ENCODE assay signal across 27 cellular contexts in the genomic region with DNA sequence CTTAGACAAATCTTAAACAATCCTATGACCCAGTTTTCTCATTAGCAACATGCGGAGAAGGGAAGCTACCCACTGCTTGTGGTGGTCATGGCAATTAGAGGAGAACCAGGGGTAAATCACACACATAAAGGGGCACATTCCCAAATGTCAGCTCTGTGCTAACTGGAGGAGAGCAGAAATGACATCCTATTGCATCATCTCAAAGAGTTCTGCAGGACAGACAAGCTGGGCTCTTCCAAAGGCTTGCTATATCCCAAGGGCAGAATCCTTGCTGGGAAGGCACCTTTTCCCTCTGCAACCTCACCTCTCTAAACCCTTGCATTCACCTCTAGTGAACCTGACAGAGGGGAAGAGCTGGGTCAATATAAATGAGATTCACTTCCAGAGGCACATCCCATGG.
"Had no signal": no experiment of that assay in that cellular context is flagged by ENCODE, and none has a peak within 500 bp of the region (broad histone marks: within the 10 kb centered on the region; RNA-seq: fewer than 3 reads in every experiment).

No MANE protein-coding gene starts in this region.

- H3K9me3 ChIP-seq: SJSA1 had no signal

- H3K4me3 Mint-ChIP-seq: activated B cell treated with CpG ODN at 0.5 μM for 24 hours; activated CD4-positive, alpha-beta T cell treated with anti-CD3 and anti-CD28 coated beads, Interleukin-2, amount 10 ng/mL, durations not matched to agents 24 days and 14 days; activated naive CD8-positive, alpha-beta T cell treated with anti-CD3 and anti-CD28 coated beads, Interleukin-2, amount 50 U/mL, for 24 hours; activated T-cell treated with anti-CD3 and anti-CD28 coated beads, Interleukin-2, amount 50 U/mL, for 4 hours; T-helper 1 cell treated with Interleukin-12 subunit alpha and Interleukin-12 subunit beta and Interleukin-4 antibody, amounts not matched to agents 30 μg/mL and 1 μg/mL, for 36 hours had no signal

- H3K36me3 Mint-ChIP-seq: activated naive CD4-positive, alpha-beta T cell treated with anti-CD3 and anti-CD28 coated beads, Interleukin-2, amount 50 U/mL, for 72 hours had no signal

- ATAC-seq: activated naive CD8-positive, alpha-beta T cell treated with anti-CD3 and anti-CD28 coated beads, Interleukin-2, amount 50 U/mL, for 24 hours; PC-3; SK-N-SH treated with all-trans-retinoic acid at 6 μM for 48 hours had no signal

- H3K27ac ChIP-seq: brain microvascular endothelial cell, SJSA1 had no signal

- H3K9me3 Mint-ChIP-seq: activated B cell treated with CpG ODN at 0.5 μM for 24 hours; activated CD4-positive, alpha-beta T cell treated with anti-CD3 and anti-CD28 coated beads, Interleukin-2, amount 10 ng/mL, durations not matched to agents 24 days and 14 days; activated naive CD4-positive, alpha-beta T cell treated with anti-CD3 and anti-CD28 coated beads, Interleukin-2, amount 50 U/mL, for 72 hours; activated naive CD8-positive, alpha-beta T cell treated with anti-CD3 and anti-CD28 coated beads, Interleukin-2, amount 50 U/mL, for 24 hours; activated T-cell treated with anti-CD3 and anti-CD28 coated beads, Interleukin-2, amount 50 U/mL, for 4 hours; T-helper 1 cell treated with Interleukin-12 subunit alpha and Interleukin-12 subunit beta and Interleukin-4 antibody, amounts not matched to agents 30 μg/mL and 1 μg/mL, for 36 hours had no signal

- H3K4me3 ChIP-seq: SJSA1 had no signal

- DNase-seq: activated B cell treated with CpG ODN at 0.5 μM for 24 hours; activated CD4-positive, alpha-beta T cell treated with anti-CD3 and anti-CD28 coated beads for 1 hour; activated CD4-positive, alpha-beta T cell treated with anti-CD3 and anti-CD28 coated beads, Interleukin-2, amount 10 ng/mL, durations not matched to agents 24 days and 14 days; activated CD4-positive, alpha-beta T cell treated with anti-CD3 and anti-CD28 coated beads, Interleukin-2, amount 50 U/mL, for 48 hours; activated CD8-positive, alpha-beta memory T cell treated with anti-CD3 and anti-CD28 coated beads for 24 hours; activated effector memory CD4-positive, alpha-beta T cell treated with anti-CD3 and anti-CD28 coated beads, Interleukin-2, amount 50 U/mL, for 16 hours; activated naive CD4-positive, alpha-beta T cell treated with Interleukin-2 at 50 U/mL for 16 hours; activated naive CD8-positive, alpha-beta T cell treated with anti-CD3 and anti-CD28 coated beads, Interleukin-2, amount 50 U/mL, for 24 hours; activated T-cell treated with anti-CD3 and anti-CD28 coated beads, Interleukin-2, amount 50 U/mL, for 4 hours; brain microvascular endothelial cell; caudate nucleus; Karpas-422; MM.1S; NCI-H146; NCI-H187 treated with DMSO at 0.1 percent for 48 hours; NCI-H2107; NCI-H2171 treated with DMSO at 0.1 percent for 48 hours; NCI-H226; NCI-H510A; NCI-H69; PC-3; SHP77; SW 1271 had no signal

- H3K36me3 ChIP-seq: brain microvascular endothelial cell, SJSA1 had no signal

- H3K27me3 ChIP-seq: SJSA1 had no signal

- H3K4me1 Mint-ChIP-seq: activated B cell treated with CpG ODN at 0.5 μM for 24 hours; activated CD4-positive, alpha-beta T cell treated with anti-CD3 and anti-CD28 coated beads, Interleukin-2, amount 10 ng/mL, durations not matched to agents 24 days and 14 days had no signal

- H3K27ac Mint-ChIP-seq: activated B cell treated with CpG ODN at 0.5 μM for 24 hours; activated CD4-positive, alpha-beta T cell treated with anti-CD3 and anti-CD28 coated beads, Interleukin-2, amount 10 ng/mL, durations not matched to agents 24 days and 14 days; activated naive CD4-positive, alpha-beta T cell treated with anti-CD3 and anti-CD28 coated beads, Interleukin-2, amount 50 U/mL, for 72 hours; activated naive CD8-positive, alpha-beta T cell treated with anti-CD3 and anti-CD28 coated beads, Interleukin-2, amount 50 U/mL, for 24 hours; T-helper 1 cell treated with Interleukin-12 subunit alpha and Interleukin-12 subunit beta and Interleukin-4 antibody, amounts not matched to agents 30 μg/mL and 1 μg/mL, for 36 hours had no signal
